Comparison of ENCODE assay signal across 10 cellular contexts in genomic region chr11:65502852-65503603, GRCh38. TPM values are rescaled to one million over a fixed set of nuclear protein-coding genes. Genes with fewer than 3 reads are reported as not detected.
DNase-seq lines count a peak whose midpoint lies in the region; ATAC-seq, FAIRE-seq and TF ChIP-seq lines count a peak whose summit lies in the region.
"Had no signal": no experiment of that assay in that cellular context is flagged by ENCODE, and none has a peak within 500 bp of the region (broad histone marks: within the 10 kb centered on the region; RNA-seq: fewer than 3 reads in every experiment).

No MANE protein-coding gene starts in this region.

- TF ChIP-seq POLR2A in GM12878 (IDR thresholded peaks at IDR 0.05; ENCODE audit: low read depth, low read length) = peak; percentile 95
- no peak for TF ChIP-seq POLR2A in lower leg skin (IDR thresholded peaks at IDR 0.05)

- H3K36me3 Mint-ChIP-seq in stimulated activated naive CD8-positive, alpha-beta T cell treated with anti-CD3 and anti-CD28 coated beads, Interleukin-15, Interleukin-2, amounts not matched to agents 100 ng/mL and 50 ng/mL, for 24 hours (ENCODE audit: low read depth) = no peaks in the 10 kb centered on the region

- H3K9ac ChIP-seq in GM12878 (ENCODE audit: control insufficient read depth, insufficient read depth, low read length) = peak overlapping the region; percentile 100

- DNase-seq in stimulated activated naive CD8-positive, alpha-beta T cell treated with anti-CD3 and anti-CD28 coated beads, Interleukin-15, amount 100 ng/mL, for 72 hours = no peak
- DNase-seq in GM12878 (ENCODE audit: low read depth, low spot score) = no peak
- no peak for DNase-seq in lower leg skin (ENCODE audit: low spot score in 2 of 2)
- no peak for DNase-seq in AG08395 (ENCODE audit: low spot score)
- DNase-seq in cerebellar nuclear complex (lab: John Stamatoyannopoulos, UW) = no peak
- no peak for DNase-seq in SW 1271 (lab: John Stamatoyannopoulos, UW)

- SMC1A ChIA-PET in GM12878 (lab: Charles Lee; ENCODE audit: uncharacterized antibody, unreplicated experiment) = interaction anchor here (0.7 to 19.3 kb wide), 7 partner anchors 7 to 88 kb away, joined by 3 to 481 read pairs (median 6); partner anchors contain the start of gene MALAT1

- POLR2A ChIA-PET in GM12878 (lab: Charles Lee) = interaction anchor here (1.2 to 10.3 kb wide), 9 partner anchors 10 to 125 kb away, joined by 3 to 323 read pairs (median 11); partner anchors contain the start of genes MALAT1, NEAT1 and SLC25A45

- intact Hi-C loops in GM12878 (cut with micrococcal nuclease; ENCODE audit: unreplicated experiment) = no loop called here
- intact Hi-C loops in lower leg skin (cut with DNase I; ENCODE audit: low total_unique reads) = no loop called here

- H3K27me3 ChIP-seq in GM12878 (replicated peaks in 1 of 2; ENCODE audit: control insufficient read depth in 2 of 2, insufficient read depth in 2 of 2, low read length in 1 of 2) = no peaks in the 10 kb centered on the region

- no peaks in the 10 kb centered on the region for H3K9me3 ChIP-seq in GM12878 (replicated peaks; ENCODE audit: control insufficient read depth, insufficient read depth, low read length)

- H3K36me3 ChIP-seq in GM12878 (ENCODE audit: control insufficient read depth in 2 of 2, insufficient read depth in 2 of 2, low read length in 1 of 2) = peaks cover 6 to 36% of the 10 kb centered on the region in 2 experiments

- TF ChIP-seq RAD21 in GM12878 (IDR thresholded peaks at IDR 0.05; ENCODE audit: insufficient read depth, low read depth, low read length) = no peak

- no peak for ATAC-seq in stimulated activated naive CD8-positive, alpha-beta T cell treated with anti-CD3 and anti-CD28 coated beads, Interleukin-15, amount 100 ng/mL, for 72 hours
- no peak for ATAC-seq in GM12878
- no peak for ATAC-seq in HG02642 (IDR thresholded peaks at IDR 0.05; ENCODE audit: poor library complexity, unreplicated experiment)

- H3K4me3 ChIP-seq in GM12878 (peak overlapping the region; percentile 98), lower leg skin (ENCODE audit: low read depth, poor library complexity, severe bottlenecking) (peak overlapping the region; percentile 90)

- no peaks in the 10 kb centered on the region for H3K9me3 Mint-ChIP-seq in stimulated activated naive CD8-positive, alpha-beta T cell treated with anti-CD3 and anti-CD28 coated beads, Interleukin-15, Interleukin-2, amounts not matched to agents 100 ng/mL and 50 ng/mL, for 24 hours
- no peaks in the 10 kb centered on the region for H3K9me3 Mint-ChIP-seq in stimulated activated naive CD8-positive, alpha-beta T cell treated with anti-CD3 and anti-CD28 coated beads, Interleukin-15, amount 100 ng/mL, for 72 hours
- H3K9me3 Mint-ChIP-seq: dendritic cell treated with granulocyte-macrophage colony-stimulating factor and Interleukin-4, amounts not matched to agents 40 ng/mL and 50 ng/mL, for 4 days had no signal

- in situ Hi-C loops in GM12878 (cut with MboI) = no loop called here

- FAIRE-seq in GM12878 (lab: Jason Lieb, UNC) = no peak
- FAIRE-seq: GM18507 had no signal

- 0 out of 6 replicates have a peak, but pooled peaks of 1 of the 3 experiments have one; percentile 8 for TF ChIP-seq CTCF in GM12878 (IDR thresholded peaks at IDR 0.05 in 2 of 3, conservative IDR thresholded peaks at IDR 0.05 in 1 of 3; ENCODE audit: control insufficient read depth in 2 of 3, extremely low read depth in 1 of 3, insufficient read depth in 1 of 3, low read depth in 3 of 3, low read length in 3 of 3)
- no peak for TF ChIP-seq CTCF in lower leg skin (IDR thresholded peaks at IDR 0.05)

- H3K27me3 Mint-ChIP-seq in stimulated activated naive CD8-positive, alpha-beta T cell treated with anti-CD3 and anti-CD28 coated beads, Interleukin-15, Interleukin-2, amounts not matched to agents 100 ng/mL and 50 ng/mL, for 24 hours = no peaks in the 10 kb centered on the region
- H3K27me3 Mint-ChIP-seq in stimulated activated naive CD8-positive, alpha-beta T cell treated with anti-CD3 and anti-CD28 coated beads, Interleukin-15, amount 100 ng/mL, for 72 hours = no peaks in the 10 kb centered on the region
- H3K27me3 Mint-ChIP-seq: dendritic cell treated with granulocyte-macrophage colony-stimulating factor and Interleukin-4, amounts not matched to agents 40 ng/mL and 50 ng/mL, for 4 days had no signal

- RAD21 ChIA-PET in GM12878 (lab: Charles Lee; ENCODE audit: unreplicated experiment) = interaction anchor here (1.7 to 14.2 kb wide), 4 partner anchors 11 to 81 kb away, joined by 8 to 282 read pairs (median 194); partner anchors contain the start of gene NEAT1

- peaks cover 10% of the 10 kb centered on the region; the same call in 1 of the 2 replicates for H3K4me1 ChIP-seq in GM12878 (ENCODE audit: control insufficient read depth, insufficient read depth, low read length)

- peaks cover 50% of the 10 kb centered on the region for H3K4me1 Mint-ChIP-seq in stimulated activated naive CD8-positive, alpha-beta T cell treated with anti-CD3 and anti-CD28 coated beads, Interleukin-15, Interleukin-2, amounts not matched to agents 100 ng/mL and 50 ng/mL, for 24 hours (ENCODE audit: low read depth)
- peaks cover 51% of the 10 kb centered on the region for H3K4me1 Mint-ChIP-seq in stimulated activated naive CD8-positive, alpha-beta T cell treated with anti-CD3 and anti-CD28 coated beads, Interleukin-15, amount 100 ng/mL, for 72 hours

- CTCF ChIA-PET in GM12878 (lab: Yijun Ruan, JAX) = interaction anchor here (0.7 to 27.9 kb wide), 8 partner anchors 8 to 170 kb away, joined by 3 to 728 read pairs (median 40); partner anchors contain the start of genes DPF2, MALAT1 and NEAT1

- peak overlapping the region; percentile 91 for H3K27ac Mint-ChIP-seq in stimulated activated naive CD8-positive, alpha-beta T cell treated with anti-CD3 and anti-CD28 coated beads, Interleukin-15, Interleukin-2, amounts not matched to agents 100 ng/mL and 50 ng/mL, for 24 hours
- H3K27ac Mint-ChIP-seq in stimulated activated naive CD8-positive, alpha-beta T cell treated with anti-CD3 and anti-CD28 coated beads, Interleukin-15, amount 100 ng/mL, for 72 hours = no peak overlapping the region
- H3K27ac Mint-ChIP-seq: dendritic cell treated with granulocyte-macrophage colony-stimulating factor and Interleukin-4, amounts not matched to agents 40 ng/mL and 50 ng/mL, for 4 days had no signal

- no peak overlapping the region for H3K4me3 Mint-ChIP-seq in stimulated activated naive CD8-positive, alpha-beta T cell treated with anti-CD3 and anti-CD28 coated beads, Interleukin-15, Interleukin-2, amounts not matched to agents 100 ng/mL and 50 ng/mL, for 24 hours
- no peak overlapping the region for H3K4me3 Mint-ChIP-seq in stimulated activated naive CD8-positive, alpha-beta T cell treated with anti-CD3 and anti-CD28 coated beads, Interleukin-15, amount 100 ng/mL, for 72 hours
- H3K4me3 Mint-ChIP-seq: dendritic cell treated with granulocyte-macrophage colony-stimulating factor and Interleukin-4, amounts not matched to agents 40 ng/mL and 50 ng/mL, for 4 days had no signal

- WGBS in GM12878 (ENCODE audit: insufficient coverage, insufficient replicate concordance, low lambda C conversion rate, missing lambda C conversion rate) = 0% methylated on average over 6 of the region's 6 CpGs
- WGBS in lower leg skin, 2 donors = 1 to 2% methylated on average over 6 of the region's 6 CpGs

- H2AFZ ChIP-seq in GM12878 (ENCODE audit: control insufficient read depth, low read depth, low read length) = no peak overlapping the region

- BruUV-seq in GM12878 (replicated peaks; lab: Mats Ljungman, UMichigan) = TSS peak; percentile 3

- H3K4me2 ChIP-seq in GM12878 (ENCODE audit: control insufficient read depth, insufficient read depth) = peak overlapping the region; percentile 87

- TF ChIP-seq EP300 in GM12878 (IDR thresholded peaks at IDR 0.05; ENCODE audit: borderline replicate concordance in 1 of 2, control insufficient read depth in 1 of 2, low read depth in 2 of 2, low read length in 2 of 2) = no peak

- peaks cover 15% of the 10 kb centered on the region for H4K20me1 ChIP-seq in GM12878 (ENCODE audit: control insufficient read depth, insufficient read depth)

- peak overlapping the region; percentile 28; the same call in 1 of the 2 replicates for H3K27ac ChIP-seq in GM12878 (ENCODE audit: control insufficient read depth, insufficient read depth)

- peaks cover 88% of the 10 kb centered on the region for H3K79me2 ChIP-seq in GM12878 (ENCODE audit: control insufficient read depth, insufficient read depth, low read length)

RNA-seq across cellular contexts. Expression of gene MALAT1, which starts 4.2 kb away (rescaled TPM):
- total RNA-seq in GM12878 (2013; cell fraction: nucleolus; rRNA removed) = 43,172 and 44,148 TPM in 2 replicates
- total RNA-seq in GM12878 (2014; rRNA removed) (1,917 and 1,986 TPM in 2 replicates), GM12878 (2014; rRNA removed; fragmentation: Illumina TruSeq; extraction: Trizol) (2,052 and 2,660 TPM in 2 replicates), GM12878 (2021) (3,939 and 4,883 TPM in 2 replicates), lower leg skin (over 10,000 TPM in 1 of 4 donors, 1,000 to 10,000 TPM in 3; 5,806 to 14,299 (median 7,416) TPM)
- 704 TPM for polyA plus RNA-seq in GM12878 (2011; ENCODE audit: low read depth)
- polyA plus RNA-seq in GM12878 (2011; rRNA removed) (659 and 901 TPM in 2 replicates), GM12878 (2014; fragmentation: Illumina TruSeq; extraction: Trizol) (448 and 686 TPM in 2 replicates), GM12878 (2014; fragmentation: Nextera tagmentation; extraction: Ambion mirVana) (1,000 to 10,000 TPM; 1,593 to 8,160 TPM), GM12878 (2014; rRNA removed) (1,421 and 1,643 TPM in 2 replicates), GM12878 (2016; fragmentation: Nextera tagmentation; extraction: Ambion mirVana) (1,000 to 10,000 TPM; 6,201 to 6,497 TPM)
- polyA plus RNA-seq in GM12878 (2011; cell fraction: cytosol; rRNA removed) = 216 and 352 TPM in 2 replicates
- 4,041 and 4,062 TPM in 2 replicates for polyA plus RNA-seq in GM12878 (2011; cell fraction: nucleus; rRNA removed)
- polyA plus RNA-seq in GM12878 (2012) = 1,013 and 3,952 TPM in 2 replicates
- polyA minus RNA-seq in GM12878 (2011; rRNA and poly(A)+ RNA removed) = 2,928 and 3,606 TPM in 2 replicates
- polyA minus RNA-seq in GM12878 (2011; cell fraction: cytosol; rRNA and poly(A)+ RNA removed) = 1,627 and 2,358 TPM in 2 replicates
- polyA minus RNA-seq in GM12878 (2011; cell fraction: nucleus; rRNA and poly(A)+ RNA removed) = 12,181 and 12,309 TPM in 2 replicates

RNA-seq across cellular contexts. Expression of gene SCYL1, which starts 21.9 kb away (rescaled TPM):
- 28.9 and 34.4 TPM in 2 replicates for total RNA-seq in GM12878 (2013; cell fraction: nucleolus; rRNA removed)
- total RNA-seq in GM12878 (2014; rRNA removed) (75.1 and 82.7 TPM in 2 replicates), GM12878 (2014; rRNA removed; fragmentation: Illumina TruSeq; extraction: Trizol) (25.9 and 29.3 TPM in 2 replicates), GM12878 (2021) (66.7 and 67.8 TPM in 2 replicates), lower leg skin (100 to 1,000 TPM in 1 of 4 donors, 10 to 100 TPM in 3; 73.1 to 103 (median 89.5) TPM)
- polyA plus RNA-seq in GM12878 (2011; ENCODE audit: low read depth) = 16.4 TPM
- polyA plus RNA-seq in GM12878 (2011; rRNA removed) (17.8 and 43.1 TPM in 2 replicates), GM12878 (2014; fragmentation: Illumina TruSeq; extraction: Trizol) (6.9 and 32.5 TPM in 2 replicates), GM12878 (2014; fragmentation: Nextera tagmentation; extraction: Ambion mirVana) (1 to 10 TPM in 1 of 2 experiments, under 1 TPM in 1; 0.80 to 6.3 TPM), GM12878 (2014; rRNA removed) (68.0 and 74.6 TPM in 2 replicates), GM12878 (2016; fragmentation: Nextera tagmentation; extraction: Ambion mirVana) (10 to 100 TPM; 59.2 to 65.4 TPM)
- polyA plus RNA-seq in GM12878 (2011; cell fraction: cytosol; rRNA removed) = 88.7 and 112 TPM in 2 replicates
- polyA plus RNA-seq in GM12878 (2011; cell fraction: nucleus; rRNA removed) = 114 and 150 TPM in 2 replicates
- 35.1 and 36.8 TPM in 2 replicates for polyA plus RNA-seq in GM12878 (2012)
- 43.5 and 70.6 TPM in 2 replicates for polyA minus RNA-seq in GM12878 (2011; rRNA and poly(A)+ RNA removed)
- polyA minus RNA-seq in GM12878 (2011; cell fraction: cytosol; rRNA and poly(A)+ RNA removed) = 23.4 and 34.6 TPM in 2 replicates
- 16.7 and 26.3 TPM in 2 replicates for polyA minus RNA-seq in GM12878 (2011; cell fraction: nucleus; rRNA and poly(A)+ RNA removed)

RNA-seq across cellular contexts. Expression of gene LTBP3, which starts 55.1 kb away (rescaled TPM):
- 8.6 and 11.6 TPM in 2 replicates for total RNA-seq in GM12878 (2013; cell fraction: nucleolus; rRNA removed)
- total RNA-seq in GM12878 (2014; rRNA removed) = 8.5 and 9.0 TPM in 2 replicates
- total RNA-seq in GM12878 (2014; rRNA removed; fragmentation: Illumina TruSeq; extraction: Trizol) = 1.2 and 2.2 TPM in 2 replicates
- 8.0 and 9.0 TPM in 2 replicates for total RNA-seq in GM12878 (2021)
- polyA plus RNA-seq in GM12878 (2011; ENCODE audit: low read depth) = 12.8 TPM
- 3.1 and 7.0 TPM in 2 replicates for polyA plus RNA-seq in GM12878 (2011; rRNA removed)
- 14.4 and 24.0 TPM in 2 replicates for polyA plus RNA-seq in GM12878 (2011; cell fraction: cytosol; rRNA removed)
- polyA plus RNA-seq in GM12878 (2011; cell fraction: nucleus; rRNA removed) = 47.3 and 52.7 TPM in 2 replicates
- 15.6 and 16.4 TPM in 2 replicates for polyA plus RNA-seq in GM12878 (2012)
- 1.00 and 2.3 TPM in 2 replicates for polyA plus RNA-seq in GM12878 (2014; fragmentation: Illumina TruSeq; extraction: Trizol)
- polyA plus RNA-seq in GM12878 (2014; fragmentation: Nextera tagmentation; extraction: Ambion mirVana) = not detected
- 12.2 and 14.7 TPM in 2 replicates for polyA plus RNA-seq in GM12878 (2014; rRNA removed)
- 1 to 10 TPM; 4.0 to 5.5 TPM for polyA plus RNA-seq in GM12878 (2016; fragmentation: Nextera tagmentation; extraction: Ambion mirVana)
- 3.8 and 4.7 TPM in 2 replicates for polyA minus RNA-seq in GM12878 (2011; rRNA and poly(A)+ RNA removed)
- 5.6 and 6.7 TPM in 2 replicates for polyA minus RNA-seq in GM12878 (2011; cell fraction: cytosol; rRNA and poly(A)+ RNA removed)
- polyA minus RNA-seq in GM12878 (2011; cell fraction: nucleus; rRNA and poly(A)+ RNA removed) = 6.6 and 12.8 TPM in 2 replicates
- total RNA-seq in lower leg skin = 100 to 1,000 TPM in 2 of 4 donors, 10 to 100 TPM in 2; 71.9 to 113 (median 100) TPM

Comparison
In these comparisons a context has a peak if more than half of its experiments do, and no peak if none do; other contexts are left out.
1. RNA of gene LTBP3, which starts 55.1 kb away (total RNA-seq): 71.9 to 113 TPM in lower leg skin; 1.2 to 11.6 TPM in GM12878; every median in the first group is over 4 times any median in the second.